8 cellular contexts compared by ENCODE assay signal in genomic region chr3:52536112-52536368, GRCh38. TPM values are rescaled to one million over a fixed set of nuclear protein-coding genes. Genes with fewer than 3 reads are reported as not detected.
DNase-seq lines count a peak whose midpoint lies in the region; ATAC-seq and TF ChIP-seq lines count a peak whose summit lies in the region.

No MANE protein-coding gene starts in this region.

- H3K4me2 ChIP-seq in hepatocyte: peak overlapping the region; percentile 84
- H3K4me2 ChIP-seq in smooth muscle cell: peak overlapping the region; percentile 80

- POLR2A ChIA-PET in WTC11 (lab: Charles Lee): interaction anchor here (0.6 to 1.0 kb wide), 3 partner anchors 16 to 218 kb away, joined by 3 to 4 read pairs (median 3); no protein-coding TSS in a partner anchor

- H3K27me3 Mint-ChIP-seq in WTC11 (ENCODE audit: low read depth): no peaks in the 10 kb centered on the region

- 22% methylated on average over 8 of the region's 9 CpGs for WGBS in hepatocyte (ENCODE audit: low lambda C conversion rate, missing lambda C conversion rate)
- 23% methylated on average over 9 of the region's 9 CpGs for WGBS in smooth muscle cell (ENCODE audit: low lambda C conversion rate)

- H3K9me3 ChIP-seq in hepatocyte (ENCODE audit: low read depth): no peaks in the 10 kb centered on the region
- no peaks in the 10 kb centered on the region for H3K9me3 ChIP-seq in smooth muscle cell (replicated peaks; ENCODE audit: low read depth)

- no peaks in the 10 kb centered on the region for H3K9me2 ChIP-seq in hepatocyte (replicated peaks; ENCODE audit: insufficient read depth)

- CTCF ChIA-PET in WTC11 (lab: Charles Lee): interaction anchor here (0.7 to 1.4 kb wide), 9 partner anchors 16 to 256 kb away, joined by 3 to 7 read pairs (median 3); no protein-coding TSS in a partner anchor

- H3K9ac ChIP-seq in smooth muscle cell (ENCODE audit: low read depth): no peak overlapping the region

- H3K9me3 Mint-ChIP-seq in WTC11: no peaks in the 10 kb centered on the region

- no peaks in the 10 kb centered on the region for H3K36me3 ChIP-seq in hepatocyte (replicated peaks; ENCODE audit: insufficient read depth, low read depth)
- no peaks in the 10 kb centered on the region for H3K36me3 ChIP-seq in smooth muscle cell (ENCODE audit: low read depth)

- no peak for TF ChIP-seq CTCF in HL-60 (IDR thresholded peaks at IDR 0.05; ENCODE audit: insufficient read depth, low read length)
- no peak for TF ChIP-seq CTCF in WTC11 (IDR thresholded peaks at IDR 0.05)
- TF ChIP-seq CTCF in hepatocyte (IDR thresholded peaks at IDR 0.05; ENCODE audit: poor library complexity): no peak
- no peak for TF ChIP-seq CTCF in smooth muscle cell (IDR thresholded peaks at IDR 0.05; ENCODE audit: borderline replicate concordance, insufficient read depth, poor library complexity, severe bottlenecking)
- no peak for TF ChIP-seq CTCF in foreskin keratinocyte (conservative IDR thresholded peaks at IDR 0.05)

- intact Hi-C loops in head of caudate nucleus (cut with DNase I): loop anchor here (2.0 to 5.0 kb wide), 3 partner anchors 61 to 147 kb away; partner anchors contain the start of gene NISCH

- ATAC-seq in WTC11: no peak
- ATAC-seq in foreskin keratinocyte: no peak

- H3K27me3 ChIP-seq in HL-60 (ENCODE audit: insufficient read depth, poor library complexity, severe bottlenecking) (no peaks in the 10 kb centered on the region), hepatocyte (no peaks in the 10 kb centered on the region), smooth muscle cell (ENCODE audit: low read depth) (no peaks in the 10 kb centered on the region), foreskin keratinocyte (no peaks in the 10 kb centered on the region)

- peak overlapping the region; percentile 98 for H3K4me3 Mint-ChIP-seq in WTC11

- peaks cover 10% of the 10 kb centered on the region for H3K36me3 Mint-ChIP-seq in WTC11

- H3K4me3 ChIP-seq in HL-60 (replicated peaks; ENCODE audit: insufficient read depth, low read length) (peak overlapping the region; percentile 27), hepatocyte (no peak overlapping the region), smooth muscle cell (peak overlapping the region; percentile 26)

- H3K27ac ChIP-seq in HL-60 (replicated peaks): no peak overlapping the region
- H3K27ac ChIP-seq in hepatocyte: peak overlapping the region; percentile 14
- no peak overlapping the region for H3K27ac ChIP-seq in smooth muscle cell (ENCODE audit: low read depth)
- H3K27ac ChIP-seq in foreskin keratinocyte: no peak overlapping the region

- DNase-seq in HL-60 (ENCODE audit: low read depth in 1 of 2, low spot score in 1 of 2): no peak
- no peak for DNase-seq in WTC11 (ENCODE audit: low spot score)
- DNase-seq in hepatocyte (ENCODE audit: low spot score): no peak
- DNase-seq in smooth muscle cell (lab: John Stamatoyannopoulos, UW; ENCODE audit: unreplicated experiment): no peak
- DNase-seq in SKM-1 (lab: John Stamatoyannopoulos, UW; ENCODE audit: unreplicated experiment): no peak
- DNase-seq in foreskin keratinocyte: no peak
- DNase-seq in head of caudate nucleus: no peak
- no peak for DNase-seq in CD1c-positive myeloid dendritic cell (ENCODE audit: extremely low spot score)

- H3F3A ChIP-seq in smooth muscle cell (ENCODE audit: low read depth): no peaks in the 10 kb centered on the region

- peaks cover 48% of the 10 kb centered on the region for H3K4me1 Mint-ChIP-seq in WTC11

- peak overlapping the region; percentile 53; the same call in 1 of the 2 replicates for H3K27ac Mint-ChIP-seq in WTC11

- peaks cover 48% of the 10 kb centered on the region for H3K4me1 ChIP-seq in hepatocyte (ENCODE audit: insufficient read depth)
- peaks cover 42% of the 10 kb centered on the region for H3K4me1 ChIP-seq in smooth muscle cell (ENCODE audit: low read depth)
- H3K4me1 ChIP-seq in foreskin keratinocyte: peaks cover 7% of the 10 kb centered on the region

- H3K79me2 ChIP-seq in hepatocyte: peaks cover 76% of the 10 kb centered on the region
- H3K79me2 ChIP-seq in smooth muscle cell (ENCODE audit: low read depth): peaks cover 62% of the 10 kb centered on the region

- H2AFZ ChIP-seq in hepatocyte (peak overlapping the region; percentile 22), smooth muscle cell (ENCODE audit: low read depth) (no peak overlapping the region)

- H4K20me1 ChIP-seq in hepatocyte (ENCODE audit: insufficient read depth, poor library complexity, severe bottlenecking) (peaks cover 23% of the 10 kb centered on the region), smooth muscle cell (ENCODE audit: low read depth) (peaks cover 51% of the 10 kb centered on the region)

TF ChIP-seq in WTC11, 78 proteins besides CTCF, POLR2A, EP300 and RAD21:
- no peak for TF ChIP-seq E2F5 (CRISPR knock-in tag; IDR thresholded peaks at IDR 0.05)

RNA-seq across cellular contexts. Expression of gene UQCC5, which starts 0.4 kb away (rescaled TPM):
- total RNA-seq in WTC11 (2021) (30.0 to 37.8 TPM (median 36.4 TPM) in 3 replicates), hepatocyte (0.12 and 0.83 TPM in 2 replicates), smooth muscle cell (0.76 and 0.90 TPM in 2 replicates), foreskin keratinocyte (13.0 and 19.3 TPM in 2 replicates)
- polyA plus RNA-seq in hepatocyte (51.7 and 59.4 TPM in 2 replicates), smooth muscle cell (33.0 and 40.3 TPM in 2 replicates), foreskin keratinocyte (31.4 and 34.2 TPM in 2 replicates)

RNA-seq across cellular contexts. Expression of gene NT5DC2, which starts 2.4 kb away (rescaled TPM):
- 377 to 430 TPM (median 417 TPM) in 3 replicates for total RNA-seq in WTC11 (2021)
- total RNA-seq in hepatocyte: 167 and 172 TPM in 2 replicates
- polyA plus RNA-seq in hepatocyte: 166 and 177 TPM in 2 replicates
- 156 and 207 TPM in 2 replicates for total RNA-seq in smooth muscle cell
- polyA plus RNA-seq in smooth muscle cell: 229 and 248 TPM in 2 replicates
- 121 and 127 TPM in 2 replicates for total RNA-seq in foreskin keratinocyte
- polyA plus RNA-seq in foreskin keratinocyte: 170 and 177 TPM in 2 replicates

RNA-seq across cellular contexts. Expression of gene STAB1, which starts 40.9 kb away (rescaled TPM):
- 1.9 to 2.6 TPM (median 2.1 TPM) in 3 replicates for total RNA-seq in WTC11 (2021)
- total RNA-seq in hepatocyte: 4.0 and 4.6 TPM in 2 replicates
- polyA plus RNA-seq in hepatocyte: 3.0 and 4.0 TPM in 2 replicates
- total RNA-seq in smooth muscle cell: 0.22 TPM in 1 of 2 replicates, not detected in the other
- polyA plus RNA-seq in smooth muscle cell: 0.25 and 0.31 TPM in 2 replicates
- total RNA-seq in foreskin keratinocyte: not detected in 2 replicates
- 0.01 and 0.08 TPM in 2 replicates for polyA plus RNA-seq in foreskin keratinocyte
